9 cellular contexts compared by ENCODE assay signal in genomic region chr15:99614749-99615288, GRCh38. TPM values are rescaled to one million over a fixed set of nuclear protein-coding genes. Genes with fewer than 3 reads are reported as not detected.
A peak's percentile ranks its signal among the peaks of the same experiment; 100 is the strongest.
DNase-seq lines count a peak whose midpoint lies in the region; TF ChIP-seq lines count a peak whose summit lies in the region.
"Had no signal": no experiment of that assay in that cellular context is flagged by ENCODE, and none has a peak within 500 bp of the region (broad histone marks: within the 10 kb centered on the region; RNA-seq: fewer than 3 reads in every experiment).

No MANE protein-coding gene starts in this region.

- TF ChIP-seq CTCF in transverse colon (IDR thresholded peaks at IDR 0.05), result no peak

- H3K4me3 Mint-ChIP-seq in activated T-cell treated with anti-CD3 and anti-CD28 coated beads, Interleukin-2, amount 50 U/mL, for 24 hours, result no peak overlapping the region
- H3K4me3 Mint-ChIP-seq in immature natural killer cell, result peak overlapping the region in 3 of 5 donors; percentile 14 to 50 (median 34)

- no peaks in the 10 kb centered on the region for H3K27me3 ChIP-seq in transverse colon

- intact Hi-C loops in transverse colon (cut with DNase I; ENCODE audit: low total_unique reads) (no loop called here), posterior cingulate gyrus (cut with DNase I) (no loop called here)

- H3K36me3 Mint-ChIP-seq in activated T-cell treated with anti-CD3 and anti-CD28 coated beads, Interleukin-2, amount 50 U/mL, for 24 hours (ENCODE audit: low read depth), result no peaks in the 10 kb centered on the region
- no peaks in the 10 kb centered on the region for H3K36me3 Mint-ChIP-seq in immature natural killer cell

- no peak for DNase-seq in activated T-cell treated with anti-CD3 and anti-CD28 coated beads, Interleukin-2, amount 50 U/mL, for 24 hours
- DNase-seq in activated T-cell treated with anti-CD3 and anti-CD28 coated beads, Interleukin-2, amount 50 U/mL, for 1 hour, result no peak
- DNase-seq in SKM-1 treated with dmso at 0.1 percent for 144 hours (lab: John Stamatoyannopoulos, UW; ENCODE audit: unreplicated experiment) (peak; percentile 80), immature natural killer cell (no peak), transverse colon (no peak), NCI-H526 (lab: John Stamatoyannopoulos, UW) (no peak), occipital lobe (lab: John Stamatoyannopoulos, UW) (no peak), posterior cingulate gyrus (no peak)
- DNase-seq: stimulated activated CD4-positive, alpha-beta T cell treated with anti-CD3 and anti-CD28 coated beads, Interleukin-2, amount 100 ng/mL, for 24 hours had no signal

- no peaks in the 10 kb centered on the region for H3K36me3 ChIP-seq in transverse colon

- in situ Hi-C loops in transverse colon (cut with MboI; ENCODE audit: low pct_ligation_motif_present in 1 of 4, low pct_unique_long_range_greater_than_20kb in 1 of 4, low sequenced_read_pairs in 3 of 4), result no loop called here

- H3K27ac ChIP-seq in transverse colon, result peak overlapping the region; percentile 60 to 76 (median 70)

- no peak for TF ChIP-seq EP300 in transverse colon (IDR thresholded peaks at IDR 0.05; ENCODE audit: low read depth)

- TF ChIP-seq POLR2A in transverse colon (IDR thresholded peaks at IDR 0.05), result no peak

- H3K4me1 Mint-ChIP-seq in activated T-cell treated with anti-CD3 and anti-CD28 coated beads, Interleukin-2, amount 50 U/mL, for 24 hours (ENCODE audit: low read depth), result peaks cover 65% of the 10 kb centered on the region
- H3K4me1 Mint-ChIP-seq in immature natural killer cell, result peaks cover 56 to 84% of the 10 kb centered on the region in 2 donors

- no peaks in the 10 kb centered on the region for H3K9me3 Mint-ChIP-seq in activated T-cell treated with anti-CD3 and anti-CD28 coated beads, Interleukin-2, amount 50 U/mL, for 24 hours
- H3K9me3 Mint-ChIP-seq in immature natural killer cell, result no peaks in the 10 kb centered on the region

- H3K27me3 Mint-ChIP-seq in activated T-cell treated with anti-CD3 and anti-CD28 coated beads, Interleukin-2, amount 50 U/mL, for 24 hours, result no peaks in the 10 kb centered on the region
- H3K27me3 Mint-ChIP-seq in immature natural killer cell (ENCODE audit: low read depth in 3 of 3), result peaks cover 0 to 3% (median 0%) of the 10 kb centered on the region in 3 donors

- 34 to 50% methylated on average over 1 of the region's 1 CpG for WGBS in transverse colon (ENCODE audit: low coverage in 1 of 2), 2 donors

- peak overlapping the region; percentile 6 for H3K27ac Mint-ChIP-seq in activated T-cell treated with anti-CD3 and anti-CD28 coated beads, Interleukin-2, amount 50 U/mL, for 24 hours
- peak overlapping the region; percentile 0 to 79 (median 26) for H3K27ac Mint-ChIP-seq in immature natural killer cell

- peaks cover 26 to 59% (median 48%) of the 10 kb centered on the region in 4 donors for H3K4me1 ChIP-seq in transverse colon

- no peaks in the 10 kb centered on the region for H3K9me3 ChIP-seq in transverse colon

- no peak overlapping the region for H3K4me3 ChIP-seq in transverse colon

RNA-seq across cellular contexts. Expression of gene MEF2A, which starts 49.0 kb away (rescaled TPM):
- polyA plus RNA-seq in immature natural killer cell, result 10 to 100 TPM in 1 of 3 donors, 1 to 10 TPM in 2; 5.8 to 14.4 (median 6.3) TPM
- total RNA-seq in transverse colon (10 to 100 TPM; 37.4 to 62.5 (median 51.8) TPM), occipital lobe (46.5 TPM)
